7 cellular contexts compared by ENCODE assay signal in genomic region chr9:89606049-89606481, GRCh38. TPM values are rescaled to one million over a fixed set of nuclear protein-coding genes. Genes with fewer than 3 reads are reported as not detected.
DNase-seq lines count a peak whose midpoint lies in the region; ATAC-seq and TF ChIP-seq lines count a peak whose summit lies in the region.

No MANE protein-coding gene starts in this region.

- intact Hi-C loops in mucosa of descending colon (cut with DNase I, micrococcal nuclease) = loop anchor here in 1 of 2 donors (10.0 kb wide), 1 partner anchor 399 kb away; no protein-coding TSS in a partner anchor

- DNase-seq in GM20000 (ENCODE audit: low spot score) (peak; percentile 49), NCI-H526 treated with DMSO at 0.1 percent for 48 hours (lab: John Stamatoyannopoulos, UW) (peak; percentile 65), fibroblast of gingiva (ENCODE audit: low read depth) (peak; percentile 78), mucosa of descending colon (peak; percentile 80 to 90 (median 86))
- peak; percentile 19 for DNase-seq in activated T-helper 9 cell treated with anti-CD3 and anti-CD28 coated beads, Interleukin-2, amount 50 U/mL, for 16 hours (ENCODE audit: low read depth)
- peak in 1 of 2 donors; percentile 54 for DNase-seq in stimulated activated naive CD8-positive, alpha-beta T cell treated with anti-CD3 and anti-CD28 coated beads, Interleukin-15, amount 100 ng/mL, for 72 hours

- H3K4me1 ChIP-seq in mucosa of descending colon (ENCODE audit: low read depth) = peaks cover 16% of the 10 kb centered on the region

- no peaks in the 10 kb centered on the region for H3K36me3 ChIP-seq in mucosa of descending colon (ENCODE audit: low read depth)

- H3K4me1 Mint-ChIP-seq in stimulated activated naive CD8-positive, alpha-beta T cell treated with anti-CD3 and anti-CD28 coated beads, Interleukin-15, amount 100 ng/mL, for 72 hours = peaks cover 44% of the 10 kb centered on the region

- ATAC-seq in mucosa of descending colon (peak; percentile 78), GM18517 (IDR thresholded peaks at IDR 0.05; ENCODE audit: unreplicated experiment) (no peak)
- peak; percentile 45 for ATAC-seq in stimulated activated naive CD8-positive, alpha-beta T cell treated with anti-CD3 and anti-CD28 coated beads, Interleukin-15, amount 100 ng/mL, for 72 hours

- H3K4me3 ChIP-seq in mucosa of descending colon = peak overlapping the region; percentile 64

- H3K27me3 Mint-ChIP-seq in stimulated activated naive CD8-positive, alpha-beta T cell treated with anti-CD3 and anti-CD28 coated beads, Interleukin-15, amount 100 ng/mL, for 72 hours = peaks cover 13% of the 10 kb centered on the region

- no peak for TF ChIP-seq CTCF in GM20000 (IDR thresholded peaks at IDR 0.05; ENCODE audit: extremely low read depth, missing control alignments)
- TF ChIP-seq CTCF in mucosa of descending colon (IDR thresholded peaks at IDR 0.05) = no peak

- no peaks in the 10 kb centered on the region for H3K9me3 ChIP-seq in mucosa of descending colon

- peak overlapping the region; percentile 91 for H3K4me3 Mint-ChIP-seq in stimulated activated naive CD8-positive, alpha-beta T cell treated with anti-CD3 and anti-CD28 coated beads, Interleukin-15, amount 100 ng/mL, for 72 hours

- H3K27ac Mint-ChIP-seq in stimulated activated naive CD8-positive, alpha-beta T cell treated with anti-CD3 and anti-CD28 coated beads, Interleukin-15, amount 100 ng/mL, for 72 hours = peak overlapping the region; percentile 55 to 92

- H3K9me3 Mint-ChIP-seq in stimulated activated naive CD8-positive, alpha-beta T cell treated with anti-CD3 and anti-CD28 coated beads, Interleukin-15, amount 100 ng/mL, for 72 hours = no peaks in the 10 kb centered on the region

RNA-seq across cellular contexts. Expression of gene GADD45G, which starts 1.3 kb away (rescaled TPM):
- 10 to 100 TPM in 1 of 3 donors, 1 to 10 TPM in 2; 5.4 to 18.4 (median 6.6) TPM for total RNA-seq in mucosa of descending colon
